Comparison of ENCODE assay signal across 13 cellular contexts in the genomic region with DNA sequence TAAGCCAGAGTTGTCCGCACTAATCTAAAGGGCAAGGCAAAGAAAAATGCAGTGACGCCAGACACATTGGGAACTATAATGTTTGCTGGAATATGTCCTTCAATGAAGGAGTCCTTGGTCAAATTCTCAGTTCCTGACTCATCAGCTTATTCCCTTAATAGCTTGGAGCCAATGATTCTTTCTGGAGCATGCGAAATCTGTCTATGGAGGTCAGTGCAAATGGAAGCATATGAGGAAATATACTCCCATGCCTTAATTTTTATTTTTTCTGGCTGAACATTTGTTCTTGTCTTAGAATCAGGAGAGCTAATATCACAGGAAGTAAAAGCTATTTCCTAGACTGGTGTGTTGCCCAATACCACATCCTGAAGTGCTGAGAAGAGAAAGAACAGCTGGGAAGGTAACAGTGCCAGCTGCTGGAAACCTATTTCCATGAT.
DNase-seq lines count a peak whose midpoint lies in the region; ATAC-seq and TF ChIP-seq lines count a peak whose summit lies in the region.
"Had no signal": no experiment of that assay in that cellular context is flagged by ENCODE, and none has a peak within 500 bp of the region (broad histone marks: within the 10 kb centered on the region; RNA-seq: fewer than 3 reads in every experiment).

No MANE protein-coding gene starts in this region.

- H3K4me1 Mint-ChIP-seq in activated T-cell treated with anti-CD3 and anti-CD28 coated beads, Interleukin-2, amount 50 U/mL, for 4 hours (ENCODE audit: low read depth): no peaks in the 10 kb centered on the region
- H3K4me1 Mint-ChIP-seq: stimulated activated memory B cell treated with anti-CD40 and anti-IgM and Interleukin-4, amounts not matched to agents 10 μg/mL and 1 μg/mL and 100 μg/mL, for 72 hours had no signal

- peak overlapping the region; percentile 31 for H3K4me2 ChIP-seq in smooth muscle cell

- H2AFZ ChIP-seq in smooth muscle cell (ENCODE audit: low read depth): no peak overlapping the region

- H3K27me3 ChIP-seq in smooth muscle cell (ENCODE audit: low read depth): no peaks in the 10 kb centered on the region

- intact Hi-C loops in left cardiac atrium (cut with DNase I): no loop called here

- H3K27me3 Mint-ChIP-seq in activated T-cell treated with anti-CD3 and anti-CD28 coated beads, Interleukin-2, amount 50 U/mL, for 4 hours (ENCODE audit: low read depth): no peaks in the 10 kb centered on the region
- H3K27me3 Mint-ChIP-seq: stimulated activated memory B cell treated with anti-CD40 and anti-IgM and Interleukin-4, amounts not matched to agents 10 μg/mL and 1 μg/mL and 100 μg/mL, for 72 hours had no signal

- no peak overlapping the region for H3K9ac ChIP-seq in smooth muscle cell (ENCODE audit: low read depth)

- H4K20me1 ChIP-seq in smooth muscle cell (ENCODE audit: low read depth): no peaks in the 10 kb centered on the region

- WGBS in smooth muscle cell (ENCODE audit: low lambda C conversion rate): 41% methylated on average over 3 of the region's 3 CpGs

- peak; percentile 5 for DNase-seq in DMS 273 (lab: John Stamatoyannopoulos, UW; ENCODE audit: unreplicated experiment)
- no peak for DNase-seq in DMS 273 treated with DMSO at 0.1 percent for 48 hours (lab: John Stamatoyannopoulos, UW)
- peak; percentile 15 for DNase-seq in astrocyte of the hippocampus (ENCODE audit: low read depth, low spot score)
- peak; percentile 20 for DNase-seq in left cardiac atrium
- DNase-seq in smooth muscle cell (lab: John Stamatoyannopoulos, UW; ENCODE audit: unreplicated experiment): no peak
- DNase-seq in activated T-cell treated with anti-CD3 and anti-CD28 coated beads, Interleukin-2, amount 50 U/mL, for 4 hours: no peak
- DNase-seq: hypothalamus, SHP77 treated with DMSO at 0.1 percent for 48 hours had no signal

- H3K9me3 Mint-ChIP-seq in activated T-cell treated with anti-CD3 and anti-CD28 coated beads, Interleukin-2, amount 50 U/mL, for 4 hours: no peaks in the 10 kb centered on the region
- H3K9me3 Mint-ChIP-seq: stimulated activated memory B cell treated with anti-CD40 and anti-IgM and Interleukin-4, amounts not matched to agents 10 μg/mL and 1 μg/mL and 100 μg/mL, for 72 hours had no signal

- H3K36me3 ChIP-seq in smooth muscle cell (ENCODE audit: low read depth): no peaks in the 10 kb centered on the region

- no peak for TF ChIP-seq CTCF in smooth muscle cell (IDR thresholded peaks at IDR 0.05; ENCODE audit: borderline replicate concordance, insufficient read depth, poor library complexity, severe bottlenecking)

- peaks cover 8% of the 10 kb centered on the region for H3K4me1 ChIP-seq in smooth muscle cell (ENCODE audit: low read depth)

- no peaks in the 10 kb centered on the region for H3K9me3 ChIP-seq in smooth muscle cell (replicated peaks; ENCODE audit: low read depth)

- ATAC-seq in left cardiac atrium (peak; percentile 94 to 95), HG03571 (IDR thresholded peaks at IDR 0.05; ENCODE audit: unreplicated experiment) (no peak), HG02763 (IDR thresholded peaks at IDR 0.05; ENCODE audit: unreplicated experiment) (no peak)
- no peak for ATAC-seq in activated T-cell treated with anti-CD3 and anti-CD28 coated beads, Interleukin-2, amount 50 U/mL, for 4 hours
- ATAC-seq: HCT116; stimulated activated memory B cell treated with anti-CD40 and anti-IgM and Interleukin-4, amounts not matched to agents 10 μg/mL and 1 μg/mL and 100 μg/mL, for 72 hours had no signal

- no peak overlapping the region for H3K27ac ChIP-seq in smooth muscle cell (ENCODE audit: low read depth)
- H3K27ac ChIP-seq: 22Rv1 had no signal

- no peaks in the 10 kb centered on the region for H3K36me3 Mint-ChIP-seq in activated T-cell treated with anti-CD3 and anti-CD28 coated beads, Interleukin-2, amount 50 U/mL, for 4 hours (ENCODE audit: insufficient read depth)
- H3K36me3 Mint-ChIP-seq: stimulated activated memory B cell treated with anti-CD40 and anti-IgM and Interleukin-4, amounts not matched to agents 10 μg/mL and 1 μg/mL and 100 μg/mL, for 72 hours had no signal

- H3K4me3 ChIP-seq in smooth muscle cell: no peak overlapping the region

- H3K4me3 Mint-ChIP-seq in activated T-cell treated with anti-CD3 and anti-CD28 coated beads, Interleukin-2, amount 50 U/mL, for 4 hours: no peak overlapping the region
- H3K4me3 Mint-ChIP-seq: stimulated activated memory B cell treated with anti-CD40 and anti-IgM and Interleukin-4, amounts not matched to agents 10 μg/mL and 1 μg/mL and 100 μg/mL, for 72 hours had no signal

- no peaks in the 10 kb centered on the region for H3K79me2 ChIP-seq in smooth muscle cell (ENCODE audit: low read depth)

- no peaks in the 10 kb centered on the region for H3F3A ChIP-seq in smooth muscle cell (ENCODE audit: low read depth)

Comparison
In these comparisons a context has a peak if more than half of its experiments do, and no peak if none do; other contexts are left out.
1. DNase-seq: peak in DMS 273 (single experiment), astrocyte of the hippocampus (single experiment) and left cardiac atrium (single experiment); none in DMS 273 treated with DMSO at 0.1 percent for 48 hours (single experiment), smooth muscle cell (single experiment) and activated T-cell treated with anti-CD3 and anti-CD28 coated beads, Interleukin-2, amount 50 U/mL, for 4 hours (single experiment).
2. ATAC-seq: peak in left cardiac atrium (2 of 2); none in HG03571 (single experiment), activated T-cell treated with anti-CD3 and anti-CD28 coated beads, Interleukin-2, amount 50 U/mL, for 4 hours (0 of 2) and HG02763 (single experiment).